In genomic region chr1:30612666-30613065, GRCh38 we compare ENCODE assay signal across 15 cellular contexts.
"Had no signal": no experiment of that assay in that cellular context is flagged by ENCODE, and none has a peak within 500 bp of the region (broad histone marks: within the 10 kb centered on the region; RNA-seq: fewer than 3 reads in every experiment).

No MANE protein-coding gene starts in this region.

- DNase-seq: activated CD4-positive, alpha-beta T cell treated with anti-CD3 and anti-CD28 coated beads for 4 hours; activated naive CD4-positive, alpha-beta T cell treated with anti-CD3 and anti-CD28 coated beads, Interleukin-2, amount 50 U/mL, for 16 hours; activated T-cell treated with anti-CD3 and anti-CD28 coated beads for 4 hours; central memory CD4-positive, alpha-beta T cell; cortex of kidney; effector CD8-positive, alpha-beta T cell; hippocampal formation; left cardiac atrium; lower lobe of right lung; naive B cell; pancreas; stimulated activated CD4-positive, alpha-beta T cell treated with anti-CD3 and anti-CD28 coated beads, Interleukin-4, amount 100 ng/mL, for 1 hour; stimulated activated CD8-positive, alpha-beta memory T cell treated with anti-CD3 and anti-CD28 coated beads, Interleukin-4, amount 100 ng/mL, for 48 hours; stimulated activated naive CD8-positive, alpha-beta T cell treated with anti-CD3 and anti-CD28 coated beads, Interleukin-15, Interleukin-2, amounts not matched to agents 100 U/mL and 50 U/mL, for 24 hours; upper lobe of left lung had no signal
